Comparison of ENCODE assay signal across 9 cellular contexts in genomic region chr6:91476000-91476399, GRCh38.
A peak's percentile ranks its signal among the peaks of the same experiment; 100 is the strongest.
DNase-seq lines count a peak whose midpoint lies in the region; ATAC-seq lines count a peak whose summit lies in the region.
"Had no signal": no experiment of that assay in that cellular context is flagged by ENCODE, and none has a peak within 500 bp of the region (broad histone marks: within the 10 kb centered on the region; RNA-seq: fewer than 3 reads in every experiment).

No MANE protein-coding gene starts in this region.

- H3K36me3 ChIP-seq in subcutaneous abdominal adipose tissue (ENCODE audit: control insufficient read depth in 5 of 5, insufficient read depth in 5 of 5, low read length in 5 of 5): no peaks in the 10 kb centered on the region

- no peak overlapping the region for H3K27ac ChIP-seq in subcutaneous abdominal adipose tissue (ENCODE audit: low read depth, low read length)

- no peaks in the 10 kb centered on the region for H3K27me3 ChIP-seq in subcutaneous abdominal adipose tissue (ENCODE audit: control insufficient read depth in 5 of 5, insufficient read depth in 4 of 5, low read length in 5 of 5)

- H3K4me1 ChIP-seq in subcutaneous abdominal adipose tissue (ENCODE audit: control insufficient read depth in 5 of 5, insufficient read depth in 5 of 5, low read length in 5 of 5): peaks cover 0 to 7% (median 6%) of the 10 kb centered on the region in 5 donors

- ATAC-seq in GM21786 (IDR thresholded peaks at IDR 0.05; ENCODE audit: unreplicated experiment) (peak; percentile 75), HG03196 (IDR thresholded peaks at IDR 0.05; ENCODE audit: unreplicated experiment) (no peak)

- no peaks in the 10 kb centered on the region for H3K9me3 ChIP-seq in subcutaneous abdominal adipose tissue (ENCODE audit: control insufficient read depth in 5 of 5, low read length in 5 of 5)

- no peak overlapping the region for H3K9ac ChIP-seq in subcutaneous abdominal adipose tissue (ENCODE audit: low read length in 5 of 5)

- H3K4me3 ChIP-seq in subcutaneous abdominal adipose tissue (ENCODE audit: low read depth in 1 of 5, low read length in 5 of 5): peak overlapping the region in 3 of 5 donors; percentile 22 to 48 (median 42)

- DNase-seq in ELF-1 (ENCODE audit: low read depth, low spot score) (peak; percentile 17), NCI-H1436 (lab: John Stamatoyannopoulos, UW) (peak; percentile 43), dermis microvascular lymphatic vessel endothelial cell (ENCODE audit: low read depth in 2 of 2) (peak; percentile 11 to 57), Kasumi-1 (lab: John Stamatoyannopoulos, UW) (no peak)
- no peak for DNase-seq in activated CD4-positive, alpha-beta T cell treated with anti-CD3 and anti-CD28 coated beads for 1 hour
- DNase-seq: activated naive CD8-positive, alpha-beta T cell treated with anti-CD3 and anti-CD28 coated beads, Interleukin-2, amount 10 ng/mL, durations not matched to agents 7 days and 5 days had no signal

Comparison
In these comparisons a context has a peak if more than half of its experiments do, and no peak if none do; other contexts are left out.
1. DNase-seq: peak in ELF-1 (single experiment), NCI-H1436 (single experiment) and dermis microvascular lymphatic vessel endothelial cell (2 of 2); none in Kasumi-1 (0 of 2) and activated CD4-positive, alpha-beta T cell treated with anti-CD3 and anti-CD28 coated beads for 1 hour (single experiment).